Comparison of ENCODE assay signal across 14 cellular contexts in the genomic region with DNA sequence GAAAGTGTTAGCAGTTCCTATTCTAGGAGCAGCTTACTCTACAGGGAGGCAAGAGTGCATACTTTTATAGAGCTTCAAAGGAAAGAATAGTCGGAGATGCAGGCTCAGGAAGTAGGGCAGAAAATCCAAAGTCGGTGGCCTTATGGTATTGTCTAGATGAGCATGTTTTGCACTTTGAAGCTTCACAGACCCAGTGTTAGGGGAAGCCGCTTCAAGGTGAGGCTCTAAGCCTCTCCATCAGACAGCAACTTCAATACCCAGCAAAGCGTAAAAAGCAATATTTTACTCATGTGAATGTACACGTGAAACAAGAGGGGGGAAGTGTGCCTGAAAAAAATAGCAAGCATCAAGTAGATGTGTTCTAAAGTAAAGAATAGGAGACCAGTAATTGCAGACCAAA.
A peak's percentile ranks its signal among the peaks of the same experiment; 100 is the strongest.
DNase-seq lines count a peak whose midpoint lies in the region; ATAC-seq lines count a peak whose summit lies in the region.
"Had no signal": no experiment of that assay in that cellular context is flagged by ENCODE, and none has a peak within 500 bp of the region (broad histone marks: within the 10 kb centered on the region; RNA-seq: fewer than 3 reads in every experiment).

No MANE protein-coding gene starts in this region.

- intact Hi-C loops in naive thymus-derived CD4-positive, alpha-beta T cell (cut with micrococcal nuclease): loop anchor here (1.0 to 10.0 kb wide), 6 partner anchors 9 to 435 kb away; a partner anchor contains a TSS

- H3K9me3 Mint-ChIP-seq in activated naive CD4-positive, alpha-beta T cell treated with anti-CD3 and anti-CD28 coated beads, Interleukin-2, amount 10 ng/mL, durations not matched to agents 7 days and 5 days: no peaks in the 10 kb centered on the region
- H3K9me3 Mint-ChIP-seq in activated CD4-positive, alpha-beta memory T cell treated with anti-CD3 and anti-CD28 coated beads, Interleukin-2, amount 10 ng/mL, durations not matched to agents 7 days and 5 days: peaks cover 4% of the 10 kb centered on the region
- H3K9me3 Mint-ChIP-seq in naive thymus-derived CD4-positive, alpha-beta T cell: peaks cover 0 to 6% (median 0%) of the 10 kb centered on the region in 11 donors
- H3K9me3 Mint-ChIP-seq: stimulated activated naive CD8-positive, alpha-beta T cell treated with anti-CD3 and anti-CD28 coated beads, Interleukin-15, amount 100 ng/mL, for 72 hours had no signal

- POLR2A ChIA-PET in activated CD4-positive, alpha-beta memory T cell treated with anti-CD3 and anti-CD28 coated beads, Interleukin-2, amount 10 ng/mL, durations not matched to agents 7 days and 5 days (lab: Charles Lee): interaction anchor here (0.8 to 18.4 kb wide), 24 partner anchors 7 to 249 kb away, joined by 3 to 1063 read pairs (median 6); a partner anchor contains a TSS
- POLR2A ChIA-PET in naive thymus-derived CD4-positive, alpha-beta T cell (lab: Charles Lee): interaction anchor here (0.6 to 10.9 kb wide), 20 partner anchors 9 to 236 kb away, joined by 3 to 260 read pairs (median 5); a partner anchor contains a TSS

- CTCF ChIA-PET in activated naive CD4-positive, alpha-beta T cell treated with anti-CD3 and anti-CD28 coated beads, Interleukin-2, amount 10 ng/mL, durations not matched to agents 7 days and 5 days (lab: Charles Lee): interaction anchor here (0.6 to 11.1 kb wide), 36 partner anchors 7 to 249 kb away, joined by 3 to 341 read pairs (median 5); a partner anchor contains a TSS
- CTCF ChIA-PET in activated CD4-positive, alpha-beta memory T cell treated with anti-CD3 and anti-CD28 coated beads, Interleukin-2, amount 10 ng/mL, durations not matched to agents 7 days and 5 days (lab: Charles Lee): interaction anchor here (0.6 to 20.0 kb wide), 44 partner anchors 8 to 249 kb away, joined by 3 to 731 read pairs (median 7); a partner anchor contains a TSS
- CTCF ChIA-PET in naive thymus-derived CD4-positive, alpha-beta T cell (lab: Charles Lee): interaction anchor here (0.6 to 11.2 kb wide), 43 partner anchors 8 to 250 kb away, joined by 3 to 295 read pairs (median 5); a partner anchor contains a TSS

- peak overlapping the region; percentile 5 for H3K4me3 ChIP-seq in naive thymus-derived CD4-positive, alpha-beta T cell (ENCODE audit: low read length)
- H3K4me3 ChIP-seq: ascending aorta, esophagus muscularis mucosa had no signal

- no peak for DNase-seq in activated naive CD4-positive, alpha-beta T cell treated with anti-CD3 and anti-CD28 coated beads, Interleukin-2, amount 10 ng/mL, durations not matched to agents 7 days and 5 days
- no peak for DNase-seq in activated naive CD4-positive, alpha-beta T cell treated with Interleukin-2 at 50 U/mL for 16 hours
- no peak for DNase-seq in activated CD4-positive, alpha-beta memory T cell treated with anti-CD3 and anti-CD28 coated beads, Interleukin-2, amount 10 ng/mL, durations not matched to agents 7 days and 5 days
- peak in 6 of 9 donors; percentile 31 to 62 (median 50) for DNase-seq in naive thymus-derived CD4-positive, alpha-beta T cell
- no peak for DNase-seq in glomerular visceral epithelial cell (ENCODE audit: extremely low spot score)
- no peak for DNase-seq in G401 (ENCODE audit: low spot score)
- DNase-seq: activated gamma-delta T cell, NCI-H446 treated with DMSO at 0.1 percent for 48 hours had no signal

- peak overlapping the region; percentile 44 for H3K27ac ChIP-seq in naive thymus-derived CD4-positive, alpha-beta T cell (ENCODE audit: low read depth, low read length)
- H3K27ac ChIP-seq: esophagus muscularis mucosa had no signal

- H3K36me3 ChIP-seq in naive thymus-derived CD4-positive, alpha-beta T cell (ENCODE audit: control insufficient read depth in 2 of 3, insufficient read depth in 3 of 3, low read length in 3 of 3): no peaks in the 10 kb centered on the region
- H3K36me3 ChIP-seq: ascending aorta, esophagus muscularis mucosa had no signal

- ATAC-seq in GM21576 (IDR thresholded peaks at IDR 0.05; ENCODE audit: unreplicated experiment) (peak; percentile 14), HG03457 (IDR thresholded peaks at IDR 0.05; ENCODE audit: unreplicated experiment) (no peak)
- ATAC-seq in naive thymus-derived CD4-positive, alpha-beta T cell: peak; percentile 17

- no peaks in the 10 kb centered on the region for H3K27me3 Mint-ChIP-seq in activated naive CD4-positive, alpha-beta T cell treated with anti-CD3 and anti-CD28 coated beads, Interleukin-2, amount 10 ng/mL, durations not matched to agents 7 days and 5 days
- H3K27me3 Mint-ChIP-seq in activated CD4-positive, alpha-beta memory T cell treated with anti-CD3 and anti-CD28 coated beads, Interleukin-2, amount 10 ng/mL, durations not matched to agents 7 days and 5 days: no peaks in the 10 kb centered on the region
- no peaks in the 10 kb centered on the region for H3K27me3 Mint-ChIP-seq in naive thymus-derived CD4-positive, alpha-beta T cell
- H3K27me3 Mint-ChIP-seq: stimulated activated naive CD8-positive, alpha-beta T cell treated with anti-CD3 and anti-CD28 coated beads, Interleukin-15, amount 100 ng/mL, for 72 hours had no signal

- no peaks in the 10 kb centered on the region for H3K9me3 ChIP-seq in naive thymus-derived CD4-positive, alpha-beta T cell (ENCODE audit: control insufficient read depth in 2 of 3, low read length in 3 of 3)
- H3K9me3 ChIP-seq: ascending aorta, esophagus muscularis mucosa had no signal

- peak overlapping the region; percentile 2 for H3K4me3 Mint-ChIP-seq in activated naive CD4-positive, alpha-beta T cell treated with anti-CD3 and anti-CD28 coated beads, Interleukin-2, amount 10 ng/mL, durations not matched to agents 7 days and 5 days
- H3K4me3 Mint-ChIP-seq in activated CD4-positive, alpha-beta memory T cell treated with anti-CD3 and anti-CD28 coated beads, Interleukin-2, amount 10 ng/mL, durations not matched to agents 7 days and 5 days: no peak overlapping the region
- peak overlapping the region; percentile 46 to 73 (median 66) for H3K4me3 Mint-ChIP-seq in naive thymus-derived CD4-positive, alpha-beta T cell
- H3K4me3 Mint-ChIP-seq: nephron progenitor cell had no signal

- peaks cover 57 to 63% of the 10 kb centered on the region in 2 donors for H3K4me1 ChIP-seq in naive thymus-derived CD4-positive, alpha-beta T cell (ENCODE audit: control insufficient read depth in 2 of 2, insufficient read depth in 2 of 2, low read length in 2 of 2)
- H3K4me1 ChIP-seq: esophagus muscularis mucosa had no signal

- in situ Hi-C loops in G401 (cut with HindIII; ENCODE audit: low sequenced_read_pairs): no loop called here

- no peaks in the 10 kb centered on the region for H3K27me3 ChIP-seq in naive thymus-derived CD4-positive, alpha-beta T cell (ENCODE audit: control insufficient read depth in 2 of 2, insufficient read depth in 2 of 2, low read length in 2 of 2)
- H3K27me3 ChIP-seq: ascending aorta, esophagus muscularis mucosa had no signal

- peaks cover 83% of the 10 kb centered on the region for H3K4me1 Mint-ChIP-seq in activated naive CD4-positive, alpha-beta T cell treated with anti-CD3 and anti-CD28 coated beads, Interleukin-2, amount 10 ng/mL, durations not matched to agents 7 days and 5 days
- H3K4me1 Mint-ChIP-seq in activated CD4-positive, alpha-beta memory T cell treated with anti-CD3 and anti-CD28 coated beads, Interleukin-2, amount 10 ng/mL, durations not matched to agents 7 days and 5 days: peaks cover 92% of the 10 kb centered on the region
- peaks cover 53 to 86% (median 68%) of the 10 kb centered on the region in 7 donors for H3K4me1 Mint-ChIP-seq in naive thymus-derived CD4-positive, alpha-beta T cell

- peak overlapping the region; percentile 98 for H3K27ac Mint-ChIP-seq in activated naive CD4-positive, alpha-beta T cell treated with anti-CD3 and anti-CD28 coated beads, Interleukin-2, amount 10 ng/mL, durations not matched to agents 7 days and 5 days
- H3K27ac Mint-ChIP-seq in activated CD4-positive, alpha-beta memory T cell treated with anti-CD3 and anti-CD28 coated beads, Interleukin-2, amount 10 ng/mL, durations not matched to agents 7 days and 5 days: peak overlapping the region; percentile 99
- peak overlapping the region; percentile 60 to 99 (median 95) for H3K27ac Mint-ChIP-seq in naive thymus-derived CD4-positive, alpha-beta T cell
- H3K27ac Mint-ChIP-seq: nephron progenitor cell; stimulated activated naive CD8-positive, alpha-beta T cell treated with anti-CD3 and anti-CD28 coated beads, Interleukin-15, amount 100 ng/mL, for 72 hours had no signal

- H3K36me3 Mint-ChIP-seq in activated naive CD4-positive, alpha-beta T cell treated with anti-CD3 and anti-CD28 coated beads, Interleukin-2, amount 10 ng/mL, durations not matched to agents 7 days and 5 days: no peaks in the 10 kb centered on the region
- H3K36me3 Mint-ChIP-seq in activated CD4-positive, alpha-beta memory T cell treated with anti-CD3 and anti-CD28 coated beads, Interleukin-2, amount 10 ng/mL, durations not matched to agents 7 days and 5 days (ENCODE audit: low read depth): peaks cover 13% of the 10 kb centered on the region
- peaks cover 0 to 17% (median 0%) of the 10 kb centered on the region in 5 donors for H3K36me3 Mint-ChIP-seq in naive thymus-derived CD4-positive, alpha-beta T cell

Comparison
In these comparisons a context has a peak if more than half of its experiments do, and no peak if none do; other contexts are left out.
1. DNase-seq: peak in naive thymus-derived CD4-positive, alpha-beta T cell (6 of 9); none in activated naive CD4-positive, alpha-beta T cell treated with anti-CD3 and anti-CD28 coated beads, Interleukin-2, amount 10 ng/mL, durations not matched to agents 7 days and 5 days (single experiment), activated naive CD4-positive, alpha-beta T cell treated with Interleukin-2 at 50 U/mL for 16 hours (single experiment), activated CD4-positive, alpha-beta memory T cell treated with anti-CD3 and anti-CD28 coated beads, Interleukin-2, amount 10 ng/mL, durations not matched to agents 7 days and 5 days (single experiment), glomerular visceral epithelial cell (single experiment) and G401 (single experiment).
2. Peak in every context shown above with its lines, with median percentiles within 50 percentile points of each other: H3K27ac Mint-ChIP-seq.